In genomic region chr5:58901271-58901670, GRCh38 we compare ENCODE assay signal across 23 cellular contexts.
DNase-seq lines count a peak whose midpoint lies in the region; ATAC-seq, FAIRE-seq and TF ChIP-seq lines count a peak whose summit lies in the region.
"Had no signal": no experiment of that assay in that cellular context is flagged by ENCODE, and none has a peak within 500 bp of the region (broad histone marks: within the 10 kb centered on the region; RNA-seq: fewer than 3 reads in every experiment).

No MANE protein-coding gene starts in this region.

- TF ChIP-seq CTCF in A549 (IDR thresholded peaks at IDR 0.05) (no peak), esophagus muscularis mucosa (IDR thresholded peaks at IDR 0.05) (no peak), osteoblast (IDR thresholded peaks at IDR 0.05; ENCODE audit: extremely low read depth, low read depth, low read length) (no peak)

- no peak for DNase-seq in A549 (ENCODE audit: low read depth in 1 of 2, low spot score in 1 of 2)
- DNase-seq in esophagus muscularis mucosa (ENCODE audit: extremely low spot score), result peak; percentile 78
- peak; percentile 54 for DNase-seq in myocyte (ENCODE audit: low read depth)
- DNase-seq in osteoblast (ENCODE audit: insufficient read length, low spot score, missing footprints), result no peak
- DNase-seq in hypothalamus (lab: John Stamatoyannopoulos, UW), result no peak
- DNase-seq in activated naive CD8-positive, alpha-beta T cell treated with anti-CD3 and anti-CD28 coated beads for 36 hours, result no peak
- DNase-seq in DMS 273 treated with DMSO at 0.1 percent for 48 hours (lab: John Stamatoyannopoulos, UW), result no peak
- DNase-seq in midbrain (lab: John Stamatoyannopoulos, UW), result no peak
- DNase-seq: ACHN; BE2C; C1 segment of cervical spinal cord; CD4-positive, alpha-beta memory T cell; CD4-positive, CD25-positive, alpha-beta regulatory T cell; CD8-positive, alpha-beta memory T cell; COR-L47; DMS79 treated with DMSO at 0.1 percent for 48 hours; GF-D8 had no signal

- H3K27me3 ChIP-seq in esophagus muscularis mucosa (no peaks in the 10 kb centered on the region), osteoblast (ENCODE audit: insufficient read depth, low read length) (no peaks in the 10 kb centered on the region)
- H3K27me3 ChIP-seq: BE2C, BLaER1 had no signal

- 94% methylated on average over 11 of the region's 11 CpGs for WGBS in A549 (ENCODE audit: missing lambda C conversion rate)
- WGBS in esophagus muscularis mucosa, result 87% methylated on average over 11 of the region's 11 CpGs

- H3K9me3 Mint-ChIP-seq in activated naive CD8-positive, alpha-beta T cell treated with anti-CD3 and anti-CD28 coated beads for 36 hours, result peaks cover 3% of the 10 kb centered on the region
- H3K9me3 Mint-ChIP-seq: CD4-positive, CD25-positive, alpha-beta regulatory T cell; CD8-positive, alpha-beta memory T cell had no signal

- H3K9me3 ChIP-seq in A549 (peaks cover 5% of the 10 kb centered on the region; the same call in 2 of the 3 replicates), esophagus muscularis mucosa (peaks cover 0 to 1% (median 0%) of the 10 kb centered on the region in 4 donors), osteoblast (ENCODE audit: low read depth, low read length) (peaks cover 2% of the 10 kb centered on the region)
- H3K9me3 ChIP-seq: BE2C had no signal

- peaks cover 43% of the 10 kb centered on the region for H3K4me1 ChIP-seq in A549
- H3K4me1 ChIP-seq in esophagus muscularis mucosa, result no peaks in the 10 kb centered on the region
- no peaks in the 10 kb centered on the region for H3K4me1 ChIP-seq in osteoblast (ENCODE audit: insufficient read depth, low read length)
- H3K4me1 ChIP-seq: BE2C, BLaER1 had no signal

- H3K4me3 ChIP-seq in A549 (no peak overlapping the region), esophagus muscularis mucosa (no peak overlapping the region), osteoblast (ENCODE audit: insufficient read depth, low read length) (no peak overlapping the region)
- H3K4me3 ChIP-seq: BLaER1 had no signal

- no peak overlapping the region for H3K27ac Mint-ChIP-seq in activated naive CD8-positive, alpha-beta T cell treated with anti-CD3 and anti-CD28 coated beads for 36 hours
- H3K27ac Mint-ChIP-seq: CD14-positive monocyte; CD4-positive, alpha-beta memory T cell; CD4-positive, CD25-positive, alpha-beta regulatory T cell had no signal

- no peaks in the 10 kb centered on the region for H3K4me1 Mint-ChIP-seq in activated naive CD8-positive, alpha-beta T cell treated with anti-CD3 and anti-CD28 coated beads for 36 hours
- H3K4me1 Mint-ChIP-seq: CD14-positive monocyte; CD4-positive, alpha-beta memory T cell; CD4-positive, CD25-positive, alpha-beta regulatory T cell; CD8-positive, alpha-beta memory T cell had no signal

- H3K4me2 ChIP-seq in A549, result no peak overlapping the region
- H3K4me2 ChIP-seq in osteoblast (ENCODE audit: insufficient read depth, low read length), result no peak overlapping the region
- H3K4me2 ChIP-seq: BLaER1 had no signal

- FAIRE-seq in A549 (lab: Jason Lieb, UNC), result no peak
- FAIRE-seq: G401.6, GM12892, GM18507 had no signal

- no peaks in the 10 kb centered on the region for H3K79me2 ChIP-seq in osteoblast (ENCODE audit: insufficient read depth, low read length)

- no peaks in the 10 kb centered on the region for H3K36me3 Mint-ChIP-seq in activated naive CD8-positive, alpha-beta T cell treated with anti-CD3 and anti-CD28 coated beads for 36 hours
- H3K36me3 Mint-ChIP-seq: CD14-positive monocyte; CD4-positive, alpha-beta memory T cell; CD4-positive, CD25-positive, alpha-beta regulatory T cell; CD8-positive, alpha-beta memory T cell had no signal

- H2AFZ ChIP-seq in osteoblast (ENCODE audit: low read length), result peak overlapping the region; percentile 16

- no peak for TF ChIP-seq EP300 in A549 (IDR thresholded peaks at IDR 0.05)
- no peak for TF ChIP-seq EP300 in esophagus muscularis mucosa (IDR thresholded peaks at IDR 0.05)

- ATAC-seq in A549, result no peak

- intact Hi-C loops in esophagus muscularis mucosa (cut with DNase I), result no loop called here

- H3K27ac ChIP-seq in A549 (peak overlapping the region; percentile 30 to 67; a peak in 5 of 6 replicates), esophagus muscularis mucosa (replicated peaks in 1 of 4) (no peak overlapping the region), osteoblast (ENCODE audit: low read depth, low read length) (no peak overlapping the region)
- H3K27ac ChIP-seq: 22Rv1, BLaER1 had no signal

- TF ChIP-seq RAD21 in A549 (conservative IDR thresholded peaks at IDR 0.05 in 1 of 2, IDR thresholded peaks at IDR 0.05 in 1 of 2), result no peak

- H3K4me3 Mint-ChIP-seq in activated naive CD8-positive, alpha-beta T cell treated with anti-CD3 and anti-CD28 coated beads for 36 hours, result no peak overlapping the region
- H3K4me3 Mint-ChIP-seq: CD14-positive monocyte; CD4-positive, alpha-beta memory T cell; CD4-positive, CD25-positive, alpha-beta regulatory T cell; CD8-positive, alpha-beta memory T cell had no signal

- CTCF ChIA-PET in A549 (lab: Yijun Ruan, JAX), result interaction anchor here (0.6 to 2.7 kb wide), 6 partner anchors 7 to 65 kb away, joined by 3 to 14 read pairs (median 5); no protein-coding TSS in a partner anchor

- H3K36me3 ChIP-seq in esophagus muscularis mucosa (no peaks in the 10 kb centered on the region), osteoblast (ENCODE audit: insufficient read depth, low read length) (no peaks in the 10 kb centered on the region)
- H3K36me3 ChIP-seq: BE2C, BLaER1 had no signal

- no peak for TF ChIP-seq POLR2A in A549 (IDR thresholded peaks at IDR 0.05; ENCODE audit: low read length)
- no peak for TF ChIP-seq POLR2A in esophagus muscularis mucosa (IDR thresholded peaks at IDR 0.05; ENCODE audit: low read depth)

- no peaks in the 10 kb centered on the region for H3K27me3 Mint-ChIP-seq in activated naive CD8-positive, alpha-beta T cell treated with anti-CD3 and anti-CD28 coated beads for 36 hours
- H3K27me3 Mint-ChIP-seq: CD4-positive, CD25-positive, alpha-beta regulatory T cell had no signal

- H4K20me1 ChIP-seq in osteoblast (ENCODE audit: insufficient read depth, low read length), result no peaks in the 10 kb centered on the region
- H4K20me1 ChIP-seq: BLaER1 had no signal

- POLR2A ChIA-PET in A549 (lab: Yijun Ruan, JAX), result no interaction called here

TF ChIP-seq in A549, 52 proteins besides CTCF, POLR2A, EP300 and RAD21:
- TF ChIP-seq ZNF302 (CRISPR knock-in tag; IDR thresholded peaks at IDR 0.05) (no peak), MAZ (IDR thresholded peaks at IDR 0.05; ENCODE audit: borderline replicate concordance, low read depth, low read length) (no peak), JUNB (IDR thresholded peaks at IDR 0.05) (no peak), CEBPB (IDR thresholded peaks at IDR 0.05) (no peak), HES2 (IDR thresholded peaks at IDR 0.05) (no peak), BHLHE40 (IDR thresholded peaks at IDR 0.05; ENCODE audit: low read depth, low read length) (no peak), EHMT2 (IDR thresholded peaks at IDR 0.05; ENCODE audit: low read depth) (no peak), FOSL2 (IDR thresholded peaks at IDR 0.05) (no peak), FOSL2 (CRISPR knock-in tag; IDR thresholded peaks at IDR 0.05) (no peak)

Comparison
In these comparisons a context has a peak if more than half of its experiments do, and no peak if none do; other contexts are left out.
1. DNase-seq: peak in esophagus muscularis mucosa (single experiment) and myocyte (single experiment); none in A549 (0 of 2), osteoblast (single experiment), hypothalamus (0 of 51), activated naive CD8-positive, alpha-beta T cell treated with anti-CD3 and anti-CD28 coated beads for 36 hours (single experiment), DMS 273 treated with DMSO at 0.1 percent for 48 hours (single experiment) and midbrain (single experiment).
2. H3K27ac ChIP-seq: peak in A549 (2 of 2); none in esophagus muscularis mucosa (0 of 4) and osteoblast (single experiment).